1 cellular context compared by ENCODE assay signal in the genomic region with DNA sequence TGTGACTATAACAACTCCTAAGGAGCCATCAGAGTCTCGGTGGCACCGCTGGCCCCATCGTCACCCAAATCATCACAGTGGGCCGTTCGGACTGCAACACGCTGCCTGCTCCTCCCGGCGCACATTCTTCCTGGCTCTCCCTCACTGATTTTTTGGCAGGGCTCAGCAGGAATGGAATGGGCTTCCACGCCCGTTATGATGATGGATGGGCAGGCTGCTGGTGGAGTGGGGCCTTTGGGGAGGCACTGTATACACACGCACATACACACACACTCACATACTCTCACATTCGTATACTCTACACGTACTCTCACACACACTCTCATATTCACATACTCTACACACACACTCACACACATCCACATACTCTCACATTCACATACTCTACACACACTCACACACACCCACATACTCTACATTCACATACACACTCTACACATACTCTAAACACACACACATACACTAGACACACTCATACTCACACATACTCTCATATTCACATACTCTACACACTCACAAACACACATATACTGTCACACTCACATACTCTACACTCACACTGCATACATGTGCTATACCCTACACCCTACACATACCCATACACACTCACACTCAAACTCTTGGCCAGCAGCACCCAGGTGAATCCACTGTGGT.
TF ChIP-seq lines count a peak whose summit lies in the region.

No MANE protein-coding gene starts in this region.

TF ChIP-seq in HepG2, 621 proteins besides CTCF, POLR2A, EP300 and RAD21 (continued from another document):
- TF ChIP-seq, protein P1, sequence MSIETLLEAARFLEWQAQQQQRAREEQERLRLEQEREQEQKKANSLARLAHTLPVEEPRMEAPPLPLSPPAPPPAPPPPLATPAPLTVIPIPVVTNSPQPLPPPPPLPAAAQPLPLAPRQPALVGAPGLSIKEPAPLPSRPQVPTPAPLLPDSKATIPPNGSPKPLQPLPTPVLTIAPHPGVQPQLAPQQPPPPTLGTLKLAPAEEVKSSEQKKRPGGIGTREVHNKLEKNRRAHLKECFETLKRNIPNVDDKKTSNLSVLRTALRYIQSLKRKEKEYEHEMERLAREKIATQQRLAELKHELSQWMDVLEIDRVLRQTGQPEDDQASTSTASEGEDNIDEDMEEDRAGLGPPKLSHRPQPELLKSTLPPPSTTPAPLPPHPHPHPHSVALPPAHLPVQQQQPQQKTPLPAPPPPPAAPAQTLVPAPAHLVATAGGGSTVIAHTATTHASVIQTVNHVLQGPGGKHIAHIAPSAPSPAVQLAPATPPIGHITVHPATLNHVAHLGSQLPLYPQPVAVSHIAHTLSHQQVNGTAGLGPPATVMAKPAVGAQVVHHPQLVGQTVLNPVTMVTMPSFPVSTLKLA (IDR thresholded peaks at IDR 0.05): peak; percentile 17; the same call in 1 of the 2 replicates
- TF ChIP-seq ZNF282 (IDR thresholded peaks at IDR 0.05; ENCODE audit: partially characterized antibody): peak; percentile 63
